25 cellular contexts compared by ENCODE assay signal in genomic region chrX:23776363-23776762, GRCh38.
"Had no signal": no experiment of that assay in that cellular context is flagged by ENCODE, and none has a peak within 500 bp of the region (broad histone marks: within the 10 kb centered on the region; RNA-seq: fewer than 3 reads in every experiment).

No MANE protein-coding gene starts in this region.

- H3K4me1 ChIP-seq: esophagus squamous epithelium, gastrocnemius medialis, lower lobe of right lung had no signal

- H3K9me3 Mint-ChIP-seq: dendritic cell treated with granulocyte-macrophage colony-stimulating factor and Interleukin-4, amounts not matched to agents 40 ng/mL and 50 ng/mL, for 4 days; effector memory CD8-positive, alpha-beta T cell; endodermal cell; mesothelial cell of epicardium; naive thymus-derived CD8-positive, alpha-beta T cell had no signal

- DNase-seq: cortex of kidney; effector CD8-positive, alpha-beta T cell; effector memory CD8-positive, alpha-beta T cell; endodermal cell; erythroblast; esophagus squamous epithelium; foreskin fibroblast; foreskin melanocyte; gastrocnemius medialis; glutamatergic neuron; head of caudate nucleus; heart right ventricle; hippocampal formation; left cardiac atrium; left lung; left ventricle myocardium superior; lower lobe of right lung; mesenchymal stem cell; mucosa of descending colon; naive B cell; naive thymus-derived CD8-positive, alpha-beta T cell had no signal

- H3K27me3 ChIP-seq: esophagus squamous epithelium, gastrocnemius medialis, heart right ventricle, left lung had no signal

- H3K4me1 Mint-ChIP-seq: endodermal cell, mesothelial cell of epicardium had no signal

- H3K9me3 ChIP-seq: esophagus squamous epithelium, gastrocnemius medialis, heart right ventricle, left lung, lower lobe of right lung, mucosa of descending colon had no signal

- ATAC-seq: effector memory CD8-positive, alpha-beta T cell; esophagus mucosa; gastrocnemius medialis; heart right ventricle; left cardiac atrium; left lung; left ventricle myocardium superior; lower lobe of right lung; mucosa of descending colon; naive thymus-derived CD8-positive, alpha-beta T cell had no signal

- H3K4me3 ChIP-seq: esophagus squamous epithelium, gastrocnemius medialis, heart right ventricle, left lung, lower lobe of right lung, mucosa of descending colon had no signal

- H3K36me3 Mint-ChIP-seq: mesothelial cell of epicardium; naive B cell; naive thymus-derived CD8-positive, alpha-beta T cell had no signal

- H3K27me3 Mint-ChIP-seq: dendritic cell treated with granulocyte-macrophage colony-stimulating factor and Interleukin-4, amounts not matched to agents 40 ng/mL and 50 ng/mL, for 4 days; effector memory CD8-positive, alpha-beta T cell; naive B cell; naive thymus-derived CD8-positive, alpha-beta T cell had no signal

- H3K4me3 Mint-ChIP-seq: dendritic cell treated with granulocyte-macrophage colony-stimulating factor and Interleukin-4, amounts not matched to agents 40 ng/mL and 50 ng/mL, for 4 days; effector memory CD8-positive, alpha-beta T cell; endodermal cell; mesothelial cell of epicardium; naive B cell; naive thymus-derived CD8-positive, alpha-beta T cell had no signal

- H3K27ac ChIP-seq: epithelial cell of prostate, esophagus squamous epithelium, gastrocnemius medialis, heart right ventricle, left lung, lower lobe of right lung had no signal

- H3K27ac Mint-ChIP-seq: dendritic cell treated with granulocyte-macrophage colony-stimulating factor and Interleukin-4, amounts not matched to agents 40 ng/mL and 50 ng/mL, for 4 days; effector memory CD8-positive, alpha-beta T cell; endodermal cell; mesothelial cell of epicardium; naive B cell; naive thymus-derived CD8-positive, alpha-beta T cell had no signal

- H3K36me3 ChIP-seq: esophagus squamous epithelium, gastrocnemius medialis, heart right ventricle, left lung, lower lobe of right lung had no signal
